Comparison of ENCODE assay signal across 1 cellular context in genomic region chr11:76228122-76229000, GRCh38.
A peak's percentile ranks its signal among the peaks of the same experiment; 100 is the strongest.
TF ChIP-seq lines count a peak whose summit lies in the region.

No MANE protein-coding gene starts in this region.

TF ChIP-seq in HepG2, 621 proteins besides CTCF, POLR2A, EP300 and RAD21 (continued from another document and continues in another):
- TF ChIP-seq PAXIP1 (CRISPR knock-in tag; conservative IDR thresholded peaks at IDR 0.05) (0 out of 2 replicates have a peak, but pooled peaks have one; percentile 21), ZNF44 (CRISPR knock-in tag; IDR thresholded peaks at IDR 0.05) (no peak), ZFX (CRISPR knock-in tag; IDR thresholded peaks at IDR 0.05; ENCODE audit: low read depth) (peak; percentile 46; the same call in 1 of the 2 replicates), ELF4 (CRISPR knock-in tag; IDR thresholded peaks at IDR 0.05; ENCODE audit: borderline replicate concordance) (no peak), RNF2 (conservative IDR thresholded peaks at IDR 0.05; ENCODE audit: low read depth) (peak; percentile 40; the same call in 1 of the 2 replicates), NFYB (CRISPR knock-in tag; IDR thresholded peaks at IDR 0.05) (no peak), ZNF761 (CRISPR knock-in tag; conservative IDR thresholded peaks at IDR 0.05) (no peak), PHF8 (CRISPR knock-in tag; IDR thresholded peaks at IDR 0.05) (no peak), ZNF687 (CRISPR knock-in tag; IDR thresholded peaks at IDR 0.05) (peak; percentile 76), HNF1B (CRISPR knock-in tag; IDR thresholded peaks at IDR 0.05) (peak; percentile 60; the same call in 1 of the 2 replicates), ZNF768 (CRISPR knock-in tag; IDR thresholded peaks at IDR 0.05) (peak; percentile 93), ZNF33B (CRISPR knock-in tag; IDR thresholded peaks at IDR 0.05) (no peak), UBTF (CRISPR knock-in tag; IDR thresholded peaks at IDR 0.05) (no peak), TAF15 (IDR thresholded peaks at IDR 0.05; ENCODE audit: low read depth, low read length, poor library complexity, severe bottlenecking) (no peak), KDM5B (CRISPR knock-in tag; IDR thresholded peaks at IDR 0.05; ENCODE audit: borderline replicate concordance) (peak; percentile 46; the same call in 1 of the 2 replicates), ZBTB21 (CRISPR knock-in tag; IDR thresholded peaks at IDR 0.05) (peak; percentile 70), ZNF224 (CRISPR knock-in tag; IDR thresholded peaks at IDR 0.05) (0 out of 2 replicates have a peak, but pooled peaks have one; percentile 46), NFYC (CRISPR knock-in tag; IDR thresholded peaks at IDR 0.05) (no peak), ZNF607 (CRISPR knock-in tag; IDR thresholded peaks at IDR 0.05; ENCODE audit: borderline replicate concordance) (peak; percentile 47; the same call in 1 of the 2 replicates), MAX (IDR thresholded peaks at IDR 0.05) (peak; percentile 46), ZMYM3 (CRISPR knock-in tag; IDR thresholded peaks at IDR 0.05) (peak; percentile 47; the same call in 1 of the 2 replicates), KLF15 (CRISPR knock-in tag; IDR thresholded peaks at IDR 0.05; ENCODE audit: borderline replicate concordance) (no peak), ZNF501 (CRISPR knock-in tag; IDR thresholded peaks at IDR 0.05) (peak; percentile 26; the same call in 1 of the 2 replicates), ZNF24 (IDR thresholded peaks at IDR 0.05) (no peak), ARID4A (CRISPR knock-in tag; IDR thresholded peaks at IDR 0.05; ENCODE audit: borderline replicate concordance) (0 out of 2 replicates have a peak, but pooled peaks have one; percentile 17), ZNF891 (CRISPR knock-in tag; IDR thresholded peaks at IDR 0.05) (0 out of 2 replicates have a peak, but pooled peaks have one; percentile 46), ZNF3 (CRISPR knock-in tag; IDR thresholded peaks at IDR 0.05) (no peak), LCORL (IDR thresholded peaks at IDR 0.05) (no peak), LCORL (CRISPR knock-in tag; IDR thresholded peaks at IDR 0.05) (peak; percentile 39; the same call in 1 of the 2 replicates), ASH2L (IDR thresholded peaks at IDR 0.05; ENCODE audit: insufficient read length, low read depth, low read length) (peak; percentile 23), ZNF275 (CRISPR knock-in tag; IDR thresholded peaks at IDR 0.05; ENCODE audit: borderline replicate concordance) (no peak), BRCA1 (CRISPR knock-in tag; IDR thresholded peaks at IDR 0.05) (no peak), YEATS2 (CRISPR knock-in tag; IDR thresholded peaks at IDR 0.05; ENCODE audit: borderline replicate concordance) (no peak), CREM (IDR thresholded peaks at IDR 0.05) (0 out of 2 replicates have a peak, but pooled peaks have one; percentile 16), CREM (CRISPR knock-in tag; IDR thresholded peaks at IDR 0.05) (no peak), EHMT2 (IDR thresholded peaks at IDR 0.05; ENCODE audit: borderline replicate concordance, low read depth, low read length) (no peak), SNRNP70 (IDR thresholded peaks at IDR 0.05; ENCODE audit: low read depth, low read length) (no peak), HNF4A (CRISPR knock-in tag; IDR thresholded peaks at IDR 0.05) (peak; percentile 45; the same call in 1 of the 2 replicates), NR2F1 (CRISPR knock-in tag; IDR thresholded peaks at IDR 0.05) (no peak), ZNF251 (CRISPR knock-in tag; IDR thresholded peaks at IDR 0.05) (no peak), ZNF282 (IDR thresholded peaks at IDR 0.05; ENCODE audit: partially characterized antibody) (no peak)
- TF ChIP-seq, protein P1, sequence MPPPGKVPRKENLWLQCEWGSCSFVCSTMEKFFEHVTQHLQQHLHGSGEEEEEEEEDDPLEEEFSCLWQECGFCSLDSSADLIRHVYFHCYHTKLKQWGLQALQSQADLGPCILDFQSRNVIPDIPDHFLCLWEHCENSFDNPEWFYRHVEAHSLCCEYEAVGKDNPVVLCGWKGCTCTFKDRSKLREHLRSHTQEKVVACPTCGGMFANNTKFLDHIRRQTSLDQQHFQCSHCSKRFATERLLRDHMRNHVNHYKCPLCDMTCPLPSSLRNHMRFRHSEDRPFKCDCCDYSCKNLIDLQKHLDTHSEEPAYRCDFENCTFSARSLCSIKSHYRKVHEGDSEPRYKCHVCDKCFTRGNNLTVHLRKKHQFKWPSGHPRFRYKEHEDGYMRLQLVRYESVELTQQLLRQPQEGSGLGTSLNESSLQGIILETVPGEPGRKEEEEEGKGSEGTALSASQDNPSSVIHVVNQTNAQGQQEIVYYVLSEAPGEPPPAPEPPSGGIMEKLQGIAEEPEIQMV (CRISPR knock-in tag; IDR thresholded peaks at IDR 0.05; ENCODE audit: low read depth) = peak; percentile 59; the same call in 1 of the 2 replicates
- TF ChIP-seq, protein P2, sequence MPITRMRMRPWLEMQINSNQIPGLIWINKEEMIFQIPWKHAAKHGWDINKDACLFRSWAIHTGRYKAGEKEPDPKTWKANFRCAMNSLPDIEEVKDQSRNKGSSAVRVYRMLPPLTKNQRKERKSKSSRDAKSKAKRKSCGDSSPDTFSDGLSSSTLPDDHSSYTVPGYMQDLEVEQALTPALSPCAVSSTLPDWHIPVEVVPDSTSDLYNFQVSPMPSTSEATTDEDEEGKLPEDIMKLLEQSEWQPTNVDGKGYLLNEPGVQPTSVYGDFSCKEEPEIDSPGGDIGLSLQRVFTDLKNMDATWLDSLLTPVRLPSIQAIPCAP (CRISPR knock-in tag; IDR thresholded peaks at IDR 0.05; ENCODE audit: low read depth) = no peak
